ENCODE assay signal across 12 cellular contexts in the genomic region with DNA sequence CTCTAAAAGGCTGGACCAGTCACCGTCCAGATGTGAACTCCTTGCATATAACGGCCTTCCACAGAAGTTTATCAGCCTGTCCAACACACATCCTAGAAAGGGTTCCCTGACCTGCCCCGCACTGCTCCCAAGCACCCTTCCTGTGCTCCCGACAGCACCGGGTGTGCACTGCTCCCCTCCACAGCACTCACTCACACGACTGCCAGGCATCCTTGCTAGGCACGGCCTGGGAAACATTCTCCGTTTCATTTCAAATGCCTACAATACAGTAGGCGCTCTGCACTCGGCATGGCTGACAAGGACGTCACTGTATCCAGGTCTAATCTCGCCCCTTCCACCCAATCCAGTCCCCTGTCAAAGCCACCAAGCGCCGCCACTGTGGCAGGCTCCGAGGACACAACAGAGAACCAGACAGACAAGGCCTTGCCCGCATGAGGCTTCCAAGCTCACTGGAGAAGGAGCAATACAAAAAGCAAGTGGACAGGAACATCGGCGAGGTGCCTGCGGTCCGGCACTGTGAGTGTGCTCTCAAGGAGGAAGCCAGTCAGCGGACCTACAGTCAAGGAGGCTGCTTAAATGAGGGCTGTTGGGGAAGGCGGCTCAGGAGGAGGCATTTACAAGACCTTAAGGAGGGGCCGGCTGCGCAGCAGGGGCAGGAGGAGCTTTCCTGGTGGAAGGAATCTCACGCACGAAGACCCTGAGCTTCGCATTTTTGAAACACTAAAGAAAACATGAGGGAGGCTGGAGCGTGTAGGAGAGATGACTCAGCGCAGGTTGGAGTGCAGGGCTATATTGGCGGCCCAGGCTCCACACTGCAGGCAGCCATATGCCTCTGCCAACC. TPM values are rescaled to one million over a fixed set of nuclear protein-coding genes. Genes with fewer than 3 reads are reported as not detected.
DNase-seq lines count a peak whose midpoint lies in the region; ATAC-seq and TF ChIP-seq lines count a peak whose summit lies in the region.
"Had no signal": no experiment of that assay in that cellular context is flagged by ENCODE, and none has a peak within 500 bp of the region (broad histone marks: within the 10 kb centered on the region; RNA-seq: fewer than 3 reads in every experiment).

No MANE protein-coding gene starts in this region.

- no peak for TF ChIP-seq POLR2A in vagina (IDR thresholded peaks at IDR 0.05)

- CTCF ChIA-PET in Panc1 (lab: Charles Lee) = interaction anchor here (0.6 to 0.7 kb wide), 2 partner anchors 88 to 433 kb away, joined by 3 to 7 read pairs; no protein-coding TSS in a partner anchor

- WGBS in mesodermal cell (ENCODE audit: insufficient coverage in 2 of 2), 2 experiments = 63 to 72% methylated on average over 26 to 30 of the region's 30 CpGs

- TF ChIP-seq CTCF in Panc1 (IDR thresholded peaks at IDR 0.05) = no peak
- no peak for TF ChIP-seq CTCF in fibroblast of lung (conservative IDR thresholded peaks at IDR 0.05 in 1 of 2, IDR thresholded peaks at IDR 0.05 in 1 of 2; ENCODE audit: low read depth in 1 of 2, low read length in 2 of 2)
- TF ChIP-seq CTCF in vagina (IDR thresholded peaks at IDR 0.05) = no peak

- POLR2A ChIA-PET in Panc1 (lab: Charles Lee) = interaction anchor here (0.6 to 1.2 kb wide), 2 partner anchors 11 to 60 kb away, joined by 3 to 12 read pairs; no protein-coding TSS in a partner anchor

- no TSS peak for BruUV-seq in Panc1 (replicated peaks; lab: Mats Ljungman, UMichigan)

- H3K4me3 ChIP-seq in Panc1 (ENCODE audit: low read depth in 2 of 2, low read length in 2 of 2) = peak overlapping the region; percentile 12 to 41
- H3K4me3 ChIP-seq in fibroblast of lung (replicated peaks in 1 of 4; ENCODE audit: control extremely low read depth in 1 of 4, insufficient read depth in 1 of 4, low read depth in 3 of 4, low read length in 4 of 4) = peak overlapping the region in 1 of 4 experiments; percentile 9
- H3K4me3 ChIP-seq in mesodermal cell (ENCODE audit: extremely low read depth, insufficient read depth, low read length, poor library complexity, severe bottlenecking) = no peak overlapping the region
- peak overlapping the region in 1 of 2 donors; percentile 24 for H3K4me3 ChIP-seq in vagina
- H3K4me3 ChIP-seq: dorsolateral prefrontal cortex, prostate gland had no signal

- H3K4me1 ChIP-seq in Panc1 (ENCODE audit: control insufficient read depth, insufficient read depth, low read length) = peaks cover 73% of the 10 kb centered on the region
- peaks cover 28% of the 10 kb centered on the region for H3K4me1 ChIP-seq in fibroblast of lung (ENCODE audit: control insufficient read depth, extremely low read depth, insufficient read depth, low read length)
- H3K4me1 ChIP-seq in mesodermal cell (ENCODE audit: control insufficient read depth, insufficient read depth, low read length, poor library complexity, severe bottlenecking) = peaks cover 23% of the 10 kb centered on the region
- H3K4me1 ChIP-seq in vagina = peaks cover 71% of the 10 kb centered on the region
- H3K4me1 ChIP-seq: prostate gland had no signal

- H3K27me3 ChIP-seq in Panc1 (ENCODE audit: control insufficient read depth, insufficient read depth, low read length) (no peaks in the 10 kb centered on the region), fibroblast of lung (ENCODE audit: control insufficient read depth, insufficient read depth, low read length) (no peaks in the 10 kb centered on the region), vagina (no peaks in the 10 kb centered on the region)
- H3K27me3 ChIP-seq: dorsolateral prefrontal cortex had no signal

- intact Hi-C loops in Panc1 (cut with micrococcal nuclease; ENCODE audit: unreplicated experiment) = no loop called here
- intact Hi-C loops in vagina (cut with DNase I) = no loop called here

- in situ Hi-C loops in Panc1 (cut with HindIII; ENCODE audit: low pct_unique_long_range_greater_than_20kb, low sequenced_read_pairs) = no loop called here

- peaks cover 85% of the 10 kb centered on the region for H3K79me2 ChIP-seq in fibroblast of lung (ENCODE audit: control insufficient read depth, insufficient read depth, low read length)

- ATAC-seq in Panc1 = peak; percentile 43
- no peak for ATAC-seq in activated CD4-positive, CD25-positive, alpha-beta regulatory T cell treated with anti-CD3 and anti-CD28 coated beads, Interleukin-2, amount 50 U/mL, for 24 hours
- no peak for ATAC-seq in GM21786 (IDR thresholded peaks at IDR 0.05; ENCODE audit: unreplicated experiment)
- no peak for ATAC-seq in HG02885 (IDR thresholded peaks at IDR 0.05; ENCODE audit: poor library complexity, unreplicated experiment)
- ATAC-seq: stimulated activated naive CD8-positive, alpha-beta T cell treated with anti-CD3 and anti-CD28 coated beads, Interleukin-15, amount 100 ng/mL, for 72 hours had no signal

- peak overlapping the region; percentile 28 for H3K4me2 ChIP-seq in fibroblast of lung (ENCODE audit: extremely low read depth, insufficient read depth, low read length)

- peak overlapping the region; percentile 83 for H3K27ac ChIP-seq in Panc1 (ENCODE audit: low read length)
- H3K27ac ChIP-seq in fibroblast of lung (ENCODE audit: insufficient read depth, low read length) = peak overlapping the region; percentile 82
- peak overlapping the region; percentile 71 for H3K27ac ChIP-seq in mesodermal cell (ENCODE audit: low read depth, low read length, severe bottlenecking)
- peak overlapping the region; percentile 84 for H3K27ac ChIP-seq in vagina
- H3K27ac ChIP-seq: dorsolateral prefrontal cortex, prostate gland had no signal

- no peak for DNase-seq in Panc1 (ENCODE audit: low read depth, low spot score)
- peak in 1 of 2 donors; percentile 68 for DNase-seq in fibroblast of lung (ENCODE audit: low read depth in 2 of 2)
- no peak for DNase-seq in vagina (ENCODE audit: extremely low spot score in 2 of 2)
- DNase-seq: activated naive CD8-positive, alpha-beta T cell treated with anti-CD3 and anti-CD28 coated beads for 36 hours; dorsolateral prefrontal cortex; NCI-H1105; stimulated activated naive CD8-positive, alpha-beta T cell treated with anti-CD3 and anti-CD28 coated beads, Interleukin-15, amount 100 ng/mL, for 72 hours had no signal

- H4K20me1 ChIP-seq in fibroblast of lung (ENCODE audit: control insufficient read depth, extremely low read depth, insufficient read depth, low read length) = no peaks in the 10 kb centered on the region

- H2AFZ ChIP-seq in fibroblast of lung (ENCODE audit: low read length) = no peak overlapping the region

- H3K9me3 ChIP-seq in Panc1 (ENCODE audit: control insufficient read depth, insufficient read depth, low read depth, low read length) (no peaks in the 10 kb centered on the region), fibroblast of lung (ENCODE audit: control insufficient read depth, insufficient read depth, low read depth, low read length) (no peaks in the 10 kb centered on the region), mesodermal cell (ENCODE audit: control insufficient read depth, low read length) (no peaks in the 10 kb centered on the region), vagina (no peaks in the 10 kb centered on the region)
- H3K9me3 ChIP-seq: prostate gland had no signal

- H3K36me3 ChIP-seq in Panc1 (ENCODE audit: control insufficient read depth, insufficient read depth, low read length) = no peaks in the 10 kb centered on the region
- H3K36me3 ChIP-seq in fibroblast of lung (ENCODE audit: control insufficient read depth, insufficient read depth, low read length) = peaks cover 3% of the 10 kb centered on the region
- peaks cover 9% of the 10 kb centered on the region for H3K36me3 ChIP-seq in mesodermal cell (ENCODE audit: control insufficient read depth, insufficient read depth, low read length)
- H3K36me3 ChIP-seq in vagina = no peaks in the 10 kb centered on the region
- H3K36me3 ChIP-seq: prostate gland had no signal

- H3K9ac ChIP-seq in fibroblast of lung (ENCODE audit: insufficient read depth, low read length) = no peak overlapping the region

RNA-seq across cellular contexts. Expression of a gene that starts 29.2 kb away (rescaled TPM):
- total RNA-seq in Panc1 (2021; ENCODE audit: unreplicated experiment) (139 TPM), fibroblast of lung (23.1 and 36.2 TPM in 2 replicates), vagina (29.5 TPM)
- polyA plus RNA-seq in Panc1 (2012; ENCODE audit: insufficient read length) = 170 TPM
- polyA plus RNA-seq in fibroblast of lung = 119 and 137 TPM in 2 replicates
- polyA plus RNA-seq in fibroblast of lung (2012) = 87.8 and 89.1 TPM in 2 replicates
- 174 and 188 TPM in 2 replicates for polyA minus RNA-seq in fibroblast of lung (ENCODE audit: low replicate concordance)
- 47.3 TPM for polyA plus RNA-seq in mesodermal cell (2013, experiment 1 of 2)
- polyA plus RNA-seq in mesodermal cell (2013, experiment 2 of 2) = 41.6 TPM
